19 cellular contexts compared by ENCODE assay signal in genomic region chr11:1231396-1232327, GRCh38. TPM values are rescaled to one million over a fixed set of nuclear protein-coding genes. Genes with fewer than 3 reads are reported as not detected.
A peak's percentile ranks its signal among the peaks of the same experiment; 100 is the strongest.
DNase-seq lines count a peak whose midpoint lies in the region; ATAC-seq and TF ChIP-seq lines count a peak whose summit lies in the region.
"Had no signal": no experiment of that assay in that cellular context is flagged by ENCODE, and none has a peak within 500 bp of the region (broad histone marks: within the 10 kb centered on the region; RNA-seq: fewer than 3 reads in every experiment).

No MANE protein-coding gene starts in this region.

- no peaks in the 10 kb centered on the region for H3K4me1 Mint-ChIP-seq in activated naive CD4-positive, alpha-beta T cell treated with anti-CD3 and anti-CD28 coated beads, Interleukin-2, amount 10 ng/mL, durations not matched to agents 7 days and 5 days
- H3K4me1 Mint-ChIP-seq: activated T-helper 17 cell treated with anti-CD3 and anti-CD28 coated beads, Interleukin-2, amount 50 U/mL, for 72 hours; stimulated activated effector memory CD8-positive, alpha-beta T cell treated with anti-CD3 and anti-CD28 coated beads, Interleukin-12 subunit alpha, Interleukin-12 subunit beta, amount 100 ng/mL, for 72 hours had no signal

- no peaks in the 10 kb centered on the region for H3K36me3 Mint-ChIP-seq in activated naive CD4-positive, alpha-beta T cell treated with anti-CD3 and anti-CD28 coated beads, Interleukin-2, amount 10 ng/mL, durations not matched to agents 7 days and 5 days
- H3K36me3 Mint-ChIP-seq: stimulated activated effector memory CD8-positive, alpha-beta T cell treated with anti-CD3 and anti-CD28 coated beads, Interleukin-12 subunit alpha, Interleukin-12 subunit beta, amount 100 ng/mL, for 72 hours had no signal

- CTCF ChIA-PET in activated naive CD4-positive, alpha-beta T cell treated with anti-CD3 and anti-CD28 coated beads, Interleukin-2, amount 10 ng/mL, durations not matched to agents 7 days and 5 days (lab: Charles Lee), result no interaction called here

- ATAC-seq in right cardiac atrium, result no peak
- ATAC-seq in upper lobe of right lung, result no peak
- ATAC-seq: activated T-helper 17 cell treated with anti-CD3 and anti-CD28 coated beads, Interleukin-2, amount 50 U/mL, for 72 hours; esophagus mucosa; stimulated activated effector memory CD8-positive, alpha-beta T cell treated with anti-CD3 and anti-CD28 coated beads, Interleukin-12 subunit alpha, Interleukin-12 subunit beta, amount 100 ng/mL, for 72 hours had no signal

- in situ Hi-C loops in GM23248 (cut with MboI), result no loop called here

- H3K4me1 ChIP-seq in right cardiac atrium (ENCODE audit: control insufficient read depth, insufficient read depth, low read length), result no peaks in the 10 kb centered on the region
- no peaks in the 10 kb centered on the region for H3K4me1 ChIP-seq in upper lobe of right lung
- no peaks in the 10 kb centered on the region for H3K4me1 ChIP-seq in GM23248 (ENCODE audit: insufficient read depth)

- H3K9me3 Mint-ChIP-seq in activated naive CD4-positive, alpha-beta T cell treated with anti-CD3 and anti-CD28 coated beads, Interleukin-2, amount 10 ng/mL, durations not matched to agents 7 days and 5 days, result no peaks in the 10 kb centered on the region
- H3K9me3 Mint-ChIP-seq: activated T-helper 17 cell treated with anti-CD3 and anti-CD28 coated beads, Interleukin-2, amount 50 U/mL, for 72 hours; stimulated activated effector memory CD8-positive, alpha-beta T cell treated with anti-CD3 and anti-CD28 coated beads, Interleukin-12 subunit alpha, Interleukin-12 subunit beta, amount 100 ng/mL, for 72 hours had no signal

- H3K79me2 ChIP-seq in GM23248 (ENCODE audit: insufficient read depth), result no peaks in the 10 kb centered on the region

- H2AFZ ChIP-seq in GM23248, result no peak overlapping the region

- WGBS in right cardiac atrium, result 66% methylated on average over 31 of the region's 31 CpGs
- WGBS in GM23248 (ENCODE audit: low coverage in 1 of 2, low lambda C conversion rate in 2 of 2, missing lambda C conversion rate in 2 of 2), 2 experiments, result 40 to 47% methylated on average over 19 to 30 of the region's 31 CpGs

- no peaks in the 10 kb centered on the region for H3K27me3 Mint-ChIP-seq in activated naive CD4-positive, alpha-beta T cell treated with anti-CD3 and anti-CD28 coated beads, Interleukin-2, amount 10 ng/mL, durations not matched to agents 7 days and 5 days
- H3K27me3 Mint-ChIP-seq: activated T-helper 17 cell treated with anti-CD3 and anti-CD28 coated beads, Interleukin-2, amount 50 U/mL, for 72 hours had no signal

- no peaks in the 10 kb centered on the region for H3F3A ChIP-seq in GM23248 (ENCODE audit: insufficient read depth)

- no peaks in the 10 kb centered on the region for H4K20me1 ChIP-seq in GM23248 (ENCODE audit: insufficient read depth)

- no peak overlapping the region for H3K27ac ChIP-seq in right cardiac atrium (ENCODE audit: low read length)
- H3K27ac ChIP-seq in upper lobe of right lung, result no peak overlapping the region
- H3K27ac ChIP-seq in GM23248, result no peak overlapping the region
- H3K27ac ChIP-seq: coronary artery had no signal

- H3K9me3 ChIP-seq in right cardiac atrium (ENCODE audit: control insufficient read depth, low read length) (no peaks in the 10 kb centered on the region), upper lobe of right lung (no peaks in the 10 kb centered on the region), GM23248 (ENCODE audit: low read depth) (no peaks in the 10 kb centered on the region)

- no peak overlapping the region for H3K27ac Mint-ChIP-seq in activated naive CD4-positive, alpha-beta T cell treated with anti-CD3 and anti-CD28 coated beads, Interleukin-2, amount 10 ng/mL, durations not matched to agents 7 days and 5 days
- H3K27ac Mint-ChIP-seq: activated T-helper 17 cell treated with anti-CD3 and anti-CD28 coated beads, Interleukin-2, amount 50 U/mL, for 72 hours; stimulated activated effector memory CD8-positive, alpha-beta T cell treated with anti-CD3 and anti-CD28 coated beads, Interleukin-12 subunit alpha, Interleukin-12 subunit beta, amount 100 ng/mL, for 72 hours had no signal

- no peak for TF ChIP-seq CTCF in upper lobe of right lung (IDR thresholded peaks at IDR 0.05)

- DNase-seq in activated naive CD4-positive, alpha-beta T cell treated with anti-CD3 and anti-CD28 coated beads, Interleukin-2, amount 10 ng/mL, durations not matched to agents 7 days and 5 days, result peak; percentile 11
- DNase-seq in activated naive CD4-positive, alpha-beta T cell (lab: John Stamatoyannopoulos, UW), result no peak
- DNase-seq in NCI-H1105 treated with DMSO at 0.1 percent for 48 hours (lab: John Stamatoyannopoulos, UW) (peak; percentile 8), right cardiac atrium (peak; percentile 10 to 62 (median 44)), upper lobe of right lung (peak; percentile 60), NCI-H2029 treated with DMSO at 0.1 percent for 48 hours (lab: John Stamatoyannopoulos, UW) (no peak), GM23248 (no peak), AG08396 (ENCODE audit: low spot score) (no peak)
- DNase-seq: anterior cingulate cortex, midbrain, NCI-H1694, NCI-H524 treated with DMSO at 0.1 percent for 48 hours had no signal

- H3K27me3 ChIP-seq in right cardiac atrium (ENCODE audit: control insufficient read depth, insufficient read depth) (no peaks in the 10 kb centered on the region), upper lobe of right lung (no peaks in the 10 kb centered on the region), GM23248 (replicated peaks; ENCODE audit: insufficient read depth) (no peaks in the 10 kb centered on the region)

- no peaks in the 10 kb centered on the region for H3K36me3 ChIP-seq in upper lobe of right lung
- no peaks in the 10 kb centered on the region for H3K36me3 ChIP-seq in GM23248 (ENCODE audit: low read depth)

- no peaks in the 10 kb centered on the region for H3K9me2 ChIP-seq in GM23248 (ENCODE audit: insufficient read depth)

- H3K4me2 ChIP-seq in GM23248 (ENCODE audit: unreplicated experiment), result no peak overlapping the region
- H3K4me2 ChIP-seq: smooth muscle cell had no signal

- H3K4me3 Mint-ChIP-seq in activated naive CD4-positive, alpha-beta T cell treated with anti-CD3 and anti-CD28 coated beads, Interleukin-2, amount 10 ng/mL, durations not matched to agents 7 days and 5 days, result no peak overlapping the region
- H3K4me3 Mint-ChIP-seq: activated T-helper 17 cell treated with anti-CD3 and anti-CD28 coated beads, Interleukin-2, amount 50 U/mL, for 72 hours; stimulated activated effector memory CD8-positive, alpha-beta T cell treated with anti-CD3 and anti-CD28 coated beads, Interleukin-12 subunit alpha, Interleukin-12 subunit beta, amount 100 ng/mL, for 72 hours had no signal

- intact Hi-C loops in right cardiac atrium (cut with DNase I) (no loop called here), upper lobe of right lung (cut with DNase I) (no loop called here)

- H3K4me3 ChIP-seq in right cardiac atrium (ENCODE audit: low read length), result no peak overlapping the region
- H3K4me3 ChIP-seq in upper lobe of right lung, result no peak overlapping the region
- no peak overlapping the region for H3K4me3 ChIP-seq in GM23248
- H3K4me3 ChIP-seq: coronary artery, smooth muscle cell had no signal

- H3K9ac ChIP-seq in GM23248, result no peak overlapping the region

RNA-seq across cellular contexts. Expression of gene MUC5B, which starts 8.8 kb away (rescaled TPM):
- total RNA-seq in right cardiac atrium, result not detected
- under 0.01 TPM for polyA plus RNA-seq in right cardiac atrium
- 1.2 TPM for total RNA-seq in upper lobe of right lung
- not detected in 2 replicates for total RNA-seq in GM23248 (2014; rRNA removed; shearing (Covaris generic))
- polyA plus RNA-seq in GM23248 (2016; fragmentation: Nextera tagmentation; extraction: Ambion mirVana), result not detected in 2 replicates
- total RNA-seq: activated T-helper 17 cell treated with anti-CD3 and anti-CD28 coated beads, Interleukin-2, amount 50 U/mL, for 72 hours; osteocyte; smooth muscle cell; ureter had no signal
- polyA plus RNA-seq: smooth muscle cell had no signal

Comparison
In these comparisons a context has a peak if more than half of its experiments do, and no peak if none do; other contexts are left out.
1. DNase-seq: peak in activated naive CD4-positive, alpha-beta T cell treated with anti-CD3 and anti-CD28 coated beads, Interleukin-2, amount 10 ng/mL, durations not matched to agents 7 days and 5 days (single experiment), NCI-H1105 treated with DMSO at 0.1 percent for 48 hours (single experiment), right cardiac atrium (3 of 3) and upper lobe of right lung (single experiment); none in activated naive CD4-positive, alpha-beta T cell (0 of 4), NCI-H2029 treated with DMSO at 0.1 percent for 48 hours (single experiment), GM23248 (single experiment) and AG08396 (single experiment).